17 cellular contexts compared by ENCODE assay signal in the genomic region with DNA sequence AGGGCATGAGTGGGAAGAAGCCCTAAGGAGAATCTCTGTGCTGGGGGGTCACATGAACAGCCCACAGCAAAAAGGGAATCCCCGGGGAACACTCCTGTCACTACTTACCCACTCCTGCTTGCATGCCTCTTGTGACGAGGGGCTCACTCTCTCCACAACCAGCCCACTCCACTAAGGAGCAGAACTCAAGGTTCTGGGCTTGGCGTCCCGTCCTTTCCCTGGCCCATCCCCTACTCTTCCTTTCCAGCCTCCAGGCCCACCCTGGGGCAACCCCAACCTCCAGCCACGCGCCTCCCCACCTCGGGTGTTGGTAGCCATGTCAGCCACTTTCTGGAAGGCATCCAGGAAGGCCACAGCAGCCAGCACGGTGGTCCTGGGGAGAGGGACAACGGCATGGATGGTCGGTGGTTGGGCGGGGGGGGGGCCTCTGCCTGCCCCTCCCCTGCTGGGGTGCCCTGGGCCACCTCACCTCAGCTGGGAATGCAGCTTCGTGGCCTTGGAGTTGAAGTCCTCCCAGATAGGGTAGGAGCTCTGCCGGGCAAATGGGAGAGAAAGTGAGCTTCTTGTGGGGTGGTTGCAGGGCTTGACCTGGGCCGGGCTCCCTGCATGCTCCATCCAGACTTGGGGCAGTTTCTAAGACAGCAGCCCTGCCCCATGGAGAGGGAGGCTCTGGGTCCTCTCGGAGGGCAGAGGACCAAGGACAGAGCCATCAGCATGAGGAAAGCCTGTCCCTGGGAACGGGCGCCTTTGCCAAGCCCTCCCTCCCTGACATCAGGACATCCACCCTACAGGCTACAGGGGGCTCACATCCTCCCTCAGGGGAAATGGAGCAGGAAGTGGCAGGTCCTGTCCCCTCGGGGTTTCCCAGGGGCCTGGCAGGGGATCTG. TPM values are rescaled to one million over a fixed set of nuclear protein-coding genes. Genes with fewer than 3 reads are reported as not detected.
DNase-seq lines count a peak whose midpoint lies in the region; ATAC-seq, FAIRE-seq and TF ChIP-seq lines count a peak whose summit lies in the region.
"Had no signal": no experiment of that assay in that cellular context is flagged by ENCODE, and none has a peak within 500 bp of the region (broad histone marks: within the 10 kb centered on the region; RNA-seq: fewer than 3 reads in every experiment).

No MANE protein-coding gene starts in this region.

- H3K36me3 ChIP-seq in prostate gland (peaks cover 9 to 17% of the 10 kb centered on the region in 2 donors), smooth muscle cell (ENCODE audit: low read depth) (no peaks in the 10 kb centered on the region)

- H3K79me2 ChIP-seq in smooth muscle cell (ENCODE audit: low read depth), result peaks cover 42% of the 10 kb centered on the region

- no peak for FAIRE-seq in A549 (lab: Jason Lieb, UNC)
- FAIRE-seq: GM12891 had no signal

- DNase-seq in A549 (ENCODE audit: low read depth in 1 of 2, low spot score in 1 of 2) (no peak), left cardiac atrium (peak; percentile 23), prostate gland (ENCODE audit: low spot score) (no peak), kidney glomerular epithelial cell (lab: John Stamatoyannopoulos, UW) (no peak), smooth muscle cell (lab: John Stamatoyannopoulos, UW; ENCODE audit: unreplicated experiment) (no peak)
- no peak for DNase-seq in activated CD8-positive, alpha-beta T cell treated with anti-CD3 and anti-CD28 coated beads, Interleukin-2, amount 10 ng/mL, durations not matched to agents 7 days and 5 days
- DNase-seq: ACHN; activated T-cell treated with anti-CD3 and anti-CD28 coated beads, Interleukin-2, amount 50 U/mL, for 1 hour; DMS53; immature natural killer cell; NCI-H446; stimulated activated naive CD4-positive, alpha-beta T cell treated with Interleukin-2 at 50 U/mL for 16 hours; WERI-Rb-1 had no signal

- TF ChIP-seq RAD21 in A549 (conservative IDR thresholded peaks at IDR 0.05 in 1 of 2, IDR thresholded peaks at IDR 0.05 in 1 of 2), result no peak

- peak overlapping the region; percentile 51; the same call in 2 of the 3 replicates for H3K4me2 ChIP-seq in A549
- H3K4me2 ChIP-seq in smooth muscle cell, result no peak overlapping the region

- no peak for TF ChIP-seq POLR2A in A549 (IDR thresholded peaks at IDR 0.05; ENCODE audit: low read length)
- TF ChIP-seq POLR2A in prostate gland (IDR thresholded peaks at IDR 0.05), result no peak

- TF ChIP-seq EP300 in A549 (IDR thresholded peaks at IDR 0.05), result no peak

- peaks cover 61% of the 10 kb centered on the region for H4K20me1 ChIP-seq in smooth muscle cell (ENCODE audit: low read depth)

- no peak overlapping the region for H3K4me3 Mint-ChIP-seq in activated CD8-positive, alpha-beta T cell treated with anti-CD3 and anti-CD28 coated beads, Interleukin-2, amount 10 ng/mL, durations not matched to agents 7 days and 5 days
- H3K4me3 Mint-ChIP-seq: immature natural killer cell had no signal

- POLR2A ChIA-PET in A549 (lab: Yijun Ruan, JAX), result no interaction called here
- POLR2A ChIA-PET in activated CD8-positive, alpha-beta T cell treated with anti-CD3 and anti-CD28 coated beads, Interleukin-2, amount 10 ng/mL, durations not matched to agents 7 days and 5 days (lab: Charles Lee), result no interaction called here

- WGBS in A549 (ENCODE audit: missing lambda C conversion rate), result 79% methylated on average over 11 of the region's 18 CpGs
- 46% methylated on average over 18 of the region's 18 CpGs for WGBS in prostate gland
- 87% methylated on average over 18 of the region's 18 CpGs for WGBS in smooth muscle cell (ENCODE audit: low lambda C conversion rate)

- no peak for TF ChIP-seq CTCF in A549 (IDR thresholded peaks at IDR 0.05)
- TF ChIP-seq CTCF in prostate gland (IDR thresholded peaks at IDR 0.05), result no peak
- no peak for TF ChIP-seq CTCF in smooth muscle cell (IDR thresholded peaks at IDR 0.05; ENCODE audit: borderline replicate concordance, insufficient read depth, poor library complexity, severe bottlenecking)

- H3F3A ChIP-seq in smooth muscle cell (ENCODE audit: low read depth), result no peaks in the 10 kb centered on the region

- H3K4me1 Mint-ChIP-seq in activated CD8-positive, alpha-beta T cell treated with anti-CD3 and anti-CD28 coated beads, Interleukin-2, amount 10 ng/mL, durations not matched to agents 7 days and 5 days (ENCODE audit: low read depth), result peaks cover 23% of the 10 kb centered on the region

- H3K4me1 ChIP-seq in A549, result peaks cover 54% of the 10 kb centered on the region
- H3K4me1 ChIP-seq in prostate gland (replicated peaks), result peaks cover 34% of the 10 kb centered on the region
- H3K4me1 ChIP-seq in smooth muscle cell (ENCODE audit: low read depth), result peaks cover 6% of the 10 kb centered on the region

- no peaks in the 10 kb centered on the region for H3K9me3 ChIP-seq in A549
- H3K9me3 ChIP-seq in prostate gland, result no peaks in the 10 kb centered on the region
- no peaks in the 10 kb centered on the region for H3K9me3 ChIP-seq in smooth muscle cell (replicated peaks; ENCODE audit: low read depth)

- H3K27me3 ChIP-seq in prostate gland (replicated peaks; ENCODE audit: insufficient read depth), result no peaks in the 10 kb centered on the region
- no peaks in the 10 kb centered on the region for H3K27me3 ChIP-seq in smooth muscle cell (ENCODE audit: low read depth)

- intact Hi-C loops in left cardiac atrium (cut with DNase I) (loop anchor here in 1 of 2 donors (5.0 to 10.0 kb wide), 2 partner anchors 64 to 92 kb away; no protein-coding TSS in a partner anchor), prostate gland (cut with DNase I) (loop anchor here (2.0 kb wide), 2 partner anchors 58 to 90 kb away; no protein-coding TSS in a partner anchor)

- H3K27ac Mint-ChIP-seq in activated CD8-positive, alpha-beta T cell treated with anti-CD3 and anti-CD28 coated beads, Interleukin-2, amount 10 ng/mL, durations not matched to agents 7 days and 5 days, result peak overlapping the region; percentile 55
- H3K27ac Mint-ChIP-seq: immature natural killer cell had no signal

- peaks cover 4% of the 10 kb centered on the region for H3K27me3 Mint-ChIP-seq in activated CD8-positive, alpha-beta T cell treated with anti-CD3 and anti-CD28 coated beads, Interleukin-2, amount 10 ng/mL, durations not matched to agents 7 days and 5 days (ENCODE audit: low read depth)

- no peak overlapping the region for H3K9ac ChIP-seq in smooth muscle cell (ENCODE audit: low read depth)

- ATAC-seq in A549 (peak in 1 of 2 experiments; percentile 11; a peak in 3 of 6 replicates), left cardiac atrium (no peak), HG03280 (IDR thresholded peaks at IDR 0.05; ENCODE audit: unreplicated experiment) (no peak), HG02623 (IDR thresholded peaks at IDR 0.05; ENCODE audit: unreplicated experiment) (no peak)
- no peak for ATAC-seq in activated CD8-positive, alpha-beta T cell treated with anti-CD3 and anti-CD28 coated beads, Interleukin-2, amount 10 ng/mL, durations not matched to agents 7 days and 5 days

- H3K27ac ChIP-seq in A549, result peak overlapping the region; percentile 61 to 97
- H3K27ac ChIP-seq in prostate gland, result peak overlapping the region; percentile 80 to 92
- no peak overlapping the region for H3K27ac ChIP-seq in smooth muscle cell (ENCODE audit: low read depth)

- H3K9me3 Mint-ChIP-seq in activated CD8-positive, alpha-beta T cell treated with anti-CD3 and anti-CD28 coated beads, Interleukin-2, amount 10 ng/mL, durations not matched to agents 7 days and 5 days (ENCODE audit: insufficient read depth), result no peaks in the 10 kb centered on the region
- H3K9me3 Mint-ChIP-seq: immature natural killer cell, nephron had no signal

- H2AFZ ChIP-seq in smooth muscle cell (ENCODE audit: low read depth), result no peak overlapping the region

- no peak overlapping the region for H3K4me3 ChIP-seq in A549
- H3K4me3 ChIP-seq in prostate gland, result peak overlapping the region in 1 of 2 donors; percentile 12
- H3K4me3 ChIP-seq in smooth muscle cell, result no peak overlapping the region

- H3K36me3 Mint-ChIP-seq in activated CD8-positive, alpha-beta T cell treated with anti-CD3 and anti-CD28 coated beads, Interleukin-2, amount 10 ng/mL, durations not matched to agents 7 days and 5 days (ENCODE audit: low read depth), result no peaks in the 10 kb centered on the region
- H3K36me3 Mint-ChIP-seq: immature natural killer cell had no signal

- CTCF ChIA-PET in A549 (lab: Yijun Ruan, JAX), result interaction anchor here (0.6 to 23.4 kb wide), 24 partner anchors 10 to 676 kb away, joined by 3 to 463 read pairs (median 8); no protein-coding TSS in a partner anchor
- CTCF ChIA-PET in activated CD8-positive, alpha-beta T cell treated with anti-CD3 and anti-CD28 coated beads, Interleukin-2, amount 10 ng/mL, durations not matched to agents 7 days and 5 days (lab: Charles Lee), result interaction anchor here (1.5 to 4.2 kb wide), 3 partner anchors 15 to 91 kb away, joined by 6 to 31 read pairs (median 23); no protein-coding TSS in a partner anchor

RNA-seq across cellular contexts. Expression of gene MTSS2, which starts 5.1 kb away (rescaled TPM):
- 10.8 and 13.1 TPM in 2 replicates for polyA plus RNA-seq in A549 (2011; rRNA removed)
- polyA plus RNA-seq in A549 (2012; cell fraction: cytosol; rRNA removed), result 52.8 and 65.7 TPM in 2 replicates
- 97.7 and 160 TPM in 2 replicates for polyA plus RNA-seq in A549 (2012; cell fraction: nucleus; rRNA removed)
- polyA plus RNA-seq in A549 (2017; fragmentation: RNase III; extraction: RNeasy Plus Mini Kit Qiagen cat#74134 plus additional on column Dnase treatment), result 27.1 to 37.4 TPM (median 33.5 TPM) in 3 replicates
- polyA minus RNA-seq in A549 (2011; rRNA and poly(A)+ RNA removed), result 11.4 and 19.0 TPM in 2 replicates
- total RNA-seq in activated CD8-positive, alpha-beta T cell treated with anti-CD3 and anti-CD28 coated beads, Interleukin-2, amount 10 ng/mL, durations not matched to agents 7 days and 5 days, result 1 to 10 TPM; 5.7 to 6.0 TPM
- total RNA-seq in left cardiac atrium, result 10 to 100 TPM; 50.7 to 51.4 TPM
- total RNA-seq in prostate gland, result 10 to 100 TPM; 42.4 to 92.4 TPM
- total RNA-seq in smooth muscle cell, result 19.5 and 27.1 TPM in 2 replicates
- 4.2 and 8.7 TPM in 2 replicates for polyA plus RNA-seq in smooth muscle cell
- polyA plus RNA-seq: immature natural killer cell had no signal

RNA-seq across cellular contexts. Expression of gene IL34, which starts 34.4 kb away (rescaled TPM):
- polyA plus RNA-seq in A549 (2011; rRNA removed) (0.12 and 0.25 TPM in 2 replicates), A549 (2017; fragmentation: RNase III; extraction: RNeasy Plus Mini Kit Qiagen cat#74134 plus additional on column Dnase treatment) (0.29 to 0.89 TPM (median 0.40 TPM) in 3 replicates), smooth muscle cell (0.49 and 1.2 TPM in 2 replicates)
- polyA plus RNA-seq in A549 (2012; cell fraction: cytosol; rRNA removed), result 0.73 and 1.2 TPM in 2 replicates
- 0.94 and 1.5 TPM in 2 replicates for polyA plus RNA-seq in A549 (2012; cell fraction: nucleus; rRNA removed)
- polyA minus RNA-seq in A549 (2011; rRNA and poly(A)+ RNA removed), result 0.41 TPM in 1 of 2 replicates, not detected in the other
- under 1 TPM; 0.13 to 0.42 TPM for total RNA-seq in activated CD8-positive, alpha-beta T cell treated with anti-CD3 and anti-CD28 coated beads, Interleukin-2, amount 10 ng/mL, durations not matched to agents 7 days and 5 days
- total RNA-seq in left cardiac atrium (1 to 10 TPM; 1.4 to 4.0 TPM), prostate gland (10 to 100 TPM in 1 of 2 donors, 1 to 10 TPM in 1; 2.9 to 16.6 TPM), smooth muscle cell (not detected in 2 replicates)
- polyA plus RNA-seq: immature natural killer cell had no signal
